In genomic region chr5:57221049-57221568, GRCh38 we compare ENCODE assay signal across 7 cellular contexts. TPM values are rescaled to one million over a fixed set of nuclear protein-coding genes. Genes with fewer than 3 reads are reported as not detected.
A peak's percentile ranks its signal among the peaks of the same experiment; 100 is the strongest.
DNase-seq lines count a peak whose midpoint lies in the region; ATAC-seq and TF ChIP-seq lines count a peak whose summit lies in the region.

No MANE protein-coding gene starts in this region.

- TF ChIP-seq CTCF in WTC11 (IDR thresholded peaks at IDR 0.05) (peak; percentile 57), fibroblast of the aortic adventitia (IDR thresholded peaks at IDR 0.05; ENCODE audit: insufficient read depth, low read length) (peak; percentile 78), neutrophil (IDR thresholded peaks at IDR 0.05) (peak; percentile 81)

- H3K4me3 ChIP-seq in fibroblast of the aortic adventitia (ENCODE audit: low read depth, low read length), result no peak overlapping the region
- H3K4me3 ChIP-seq in neutrophil (ENCODE audit: low read depth in 1 of 2, low read length in 1 of 2), result no peak overlapping the region

- H3K27me3 ChIP-seq in neutrophil, result no peaks in the 10 kb centered on the region

- peak overlapping the region; percentile 49 for H3K27ac Mint-ChIP-seq in WTC11

- no peaks in the 10 kb centered on the region for H3K27me3 Mint-ChIP-seq in WTC11 (ENCODE audit: low read depth)

- H3K9me3 ChIP-seq in neutrophil, result no peaks in the 10 kb centered on the region

- H3K27ac ChIP-seq in neutrophil, result no peak overlapping the region

- H3K4me1 Mint-ChIP-seq in WTC11, result peaks cover 8% of the 10 kb centered on the region

- no peaks in the 10 kb centered on the region for H3K9me3 Mint-ChIP-seq in WTC11

- POLR2A ChIA-PET in WTC11 (lab: Charles Lee), result no interaction called here

- peaks cover 39% of the 10 kb centered on the region for H3K36me3 ChIP-seq in neutrophil

- H3K4me3 Mint-ChIP-seq in WTC11, result no peak overlapping the region

- ATAC-seq in GM19351 (IDR thresholded peaks at IDR 0.05; ENCODE audit: unreplicated experiment) (peak; percentile 63), WTC11 (peak; percentile 65; the same call in 1 of the 2 replicates)

- H3K4me1 ChIP-seq in neutrophil (ENCODE audit: control insufficient read depth in 1 of 2, insufficient read depth in 1 of 2, low read depth in 1 of 2, low read length in 1 of 2), result no peaks in the 10 kb centered on the region

- DNase-seq in DMS 273 treated with DMSO at 0.1 percent for 48 hours (lab: John Stamatoyannopoulos, UW), result peak; percentile 26
- DNase-seq in NCI-H1417 treated with DMSO at 0.1 percent for 48 hours (lab: John Stamatoyannopoulos, UW), result peak; percentile 4
- no peak for DNase-seq in WTC11 (ENCODE audit: low spot score)
- peak; percentile 82 for DNase-seq in fibroblast of the aortic adventitia (ENCODE audit: low read depth)
- no peak for DNase-seq in HuH-7.5 (ENCODE audit: low spot score)

- H3K36me3 Mint-ChIP-seq in WTC11, result peaks cover 21% of the 10 kb centered on the region

- CTCF ChIA-PET in WTC11 (lab: Charles Lee), result no interaction called here

TF ChIP-seq in WTC11, 78 proteins besides CTCF, POLR2A, EP300 and RAD21:
- TF ChIP-seq JAZF1 (CRISPR knock-in tag; IDR thresholded peaks at IDR 0.05) (no peak), NR2C2 (CRISPR knock-in tag; IDR thresholded peaks at IDR 0.05) (no peak), ZMAT4 (CRISPR knock-in tag; IDR thresholded peaks at IDR 0.05) (no peak), SMAD4 (CRISPR knock-in tag; IDR thresholded peaks at IDR 0.05) (no peak), NFYB (CRISPR knock-in tag; conservative IDR thresholded peaks at IDR 0.05; ENCODE audit: low read depth) (no peak)
TF ChIP-seq in WTC11: peak in this region for 0.

RNA-seq across cellular contexts. Expression of gene GPBP1, which starts 47.2 kb away (rescaled TPM):
- 100 to 106 TPM (median 104 TPM) in 3 replicates for total RNA-seq in WTC11 (2021)
- 73.6 and 113 TPM in 2 replicates for total RNA-seq in fibroblast of the aortic adventitia (ENCODE audit: low replicate concordance)

Comparison
In these comparisons a context has a peak if more than half of its experiments do, and no peak if none do; other contexts are left out.
1. DNase-seq: peak in DMS 273 treated with DMSO at 0.1 percent for 48 hours (single experiment), NCI-H1417 treated with DMSO at 0.1 percent for 48 hours (single experiment) and fibroblast of the aortic adventitia (single experiment); none in WTC11 (single experiment) and HuH-7.5 (single experiment).
2. Peak in every context shown above with its lines, with median percentiles within 50 percentile points of each other: CTCF ChIP-seq.